In genomic region chr3:36743821-36744220, GRCh38 we compare ENCODE assay signal across 25 cellular contexts. TPM values are rescaled to one million over a fixed set of nuclear protein-coding genes. Genes with fewer than 3 reads are reported as not detected.
"Had no signal": no experiment of that assay in that cellular context is flagged by ENCODE, and none has a peak within 500 bp of the region (broad histone marks: within the 10 kb centered on the region; RNA-seq: fewer than 3 reads in every experiment).

No MANE protein-coding gene starts in this region.

- H3K27ac ChIP-seq: dorsolateral prefrontal cortex, gastrocnemius medialis, neutrophil, parathyroid adenoma, suprapubic skin, transverse colon, vagina had no signal

- H3K27ac Mint-ChIP-seq: memory B cell; natural killer cell; progenitor cell of endocrine pancreas; stimulated activated naive CD8-positive, alpha-beta T cell treated with anti-CD3 and anti-CD28 coated beads, Interleukin-15, amount 100 ng/mL, for 72 hours had no signal

- H3K36me3 Mint-ChIP-seq: natural killer cell had no signal

- H3K4me1 Mint-ChIP-seq: memory B cell; natural killer cell; stimulated activated naive CD8-positive, alpha-beta T cell treated with anti-CD3 and anti-CD28 coated beads, Interleukin-15, amount 100 ng/mL, for 72 hours had no signal

- H3K4me3 Mint-ChIP-seq: memory B cell; natural killer cell; stimulated activated naive CD8-positive, alpha-beta T cell treated with anti-CD3 and anti-CD28 coated beads, Interleukin-15, amount 100 ng/mL, for 72 hours had no signal

- H3K9me3 ChIP-seq: gastrocnemius medialis, neutrophil, suprapubic skin, transverse colon, vagina had no signal

- H3K4me2 ChIP-seq: smooth muscle cell had no signal

- H3K36me3 ChIP-seq: gastrocnemius medialis, neutrophil, suprapubic skin, transverse colon, vagina had no signal

- H3K27me3 ChIP-seq: dorsolateral prefrontal cortex, gastrocnemius medialis, neutrophil, suprapubic skin, transverse colon, vagina had no signal

- H3K9ac ChIP-seq: parathyroid adenoma had no signal

- H3K27me3 Mint-ChIP-seq: stimulated activated naive CD8-positive, alpha-beta T cell treated with anti-CD3 and anti-CD28 coated beads, Interleukin-15, amount 100 ng/mL, for 72 hours had no signal

- H3K4me1 ChIP-seq: parathyroid adenoma, suprapubic skin, transverse colon, vagina had no signal

- H3K4me3 ChIP-seq: dorsolateral prefrontal cortex, gastrocnemius medialis, lung, smooth muscle cell, suprapubic skin, transverse colon, vagina had no signal

- H2AFZ ChIP-seq: parathyroid adenoma had no signal

- DNase-seq: cortex of kidney; dorsolateral prefrontal cortex; effector CD4-positive, alpha-beta T cell; foreskin fibroblast; gastrocnemius medialis; head of caudate nucleus; natural killer cell; stimulated activated CD4-positive, alpha-beta T cell treated with anti-CD3 and anti-CD28 coated beads, Interleukin-12 subunit alpha, Interleukin-12 subunit beta, amount 100 ng/mL, for 4 hours; stimulated activated CD4-positive, alpha-beta T cell treated with anti-CD3 and anti-CD28 coated beads, Interleukin-1b, Interleukin-23, amount 100 ng/mL, for 48 hours; stimulated activated CD4-positive, alpha-beta T cell treated with anti-CD3 and anti-CD28 coated beads, Interleukin-4, amount 100 ng/mL, for 1 hour; stimulated activated CD8-positive, alpha-beta memory T cell treated with anti-CD3 and anti-CD28 coated beads, Interleukin-4, amount 100 ng/mL, for 48 hours; stimulated activated naive CD4-positive, alpha-beta T cell; stimulated activated naive CD8-positive, alpha-beta T cell treated with anti-CD3 and anti-CD28 coated beads, Interleukin-15, amount 100 ng/mL, for 72 hours; transverse colon had no signal

RNA-seq across cellular contexts. Expression of gene DCLK3, which starts 20.5 kb away (rescaled TPM):
- total RNA-seq: glomerular endothelial cell, natural killer cell, smooth muscle cell, ureter, vagina had no signal
- polyA plus RNA-seq: keratinocyte, smooth muscle cell had no signal
